In genomic region chr17:29495011-29495410, GRCh38 we compare ENCODE assay signal across 1 cellular context.
A peak's percentile ranks its signal among the peaks of the same experiment; 100 is the strongest.
TF ChIP-seq lines count a peak whose summit lies in the region.

No MANE protein-coding gene starts in this region.

TF ChIP-seq in SK-N-SH, 30 proteins besides CTCF, POLR2A, EP300 and RAD21 (continued from another document):
- TF ChIP-seq PBX3 (IDR thresholded peaks at IDR 0.05) (0 out of 2 replicates have a peak, but pooled peaks have one; percentile 8), USF1 (IDR thresholded peaks at IDR 0.05; ENCODE audit: borderline replicate concordance, low read depth) (no peak), JUND (IDR thresholded peaks at IDR 0.05) (peak; percentile 21; the same call in 1 of the 2 replicates), GATA2 (CRISPR knock-in tag; IDR thresholded peaks at IDR 0.05) (no peak), GABPA (IDR thresholded peaks at IDR 0.05; ENCODE audit: low read depth) (no peak), FOSL2 (IDR thresholded peaks at IDR 0.05; ENCODE audit: borderline replicate concordance, low read depth) (peak; percentile 66; the same call in 1 of the 2 replicates), NFIC (IDR thresholded peaks at IDR 0.05; ENCODE audit: borderline replicate concordance) (no peak)
